8 cellular contexts compared by ENCODE assay signal in the genomic region with DNA sequence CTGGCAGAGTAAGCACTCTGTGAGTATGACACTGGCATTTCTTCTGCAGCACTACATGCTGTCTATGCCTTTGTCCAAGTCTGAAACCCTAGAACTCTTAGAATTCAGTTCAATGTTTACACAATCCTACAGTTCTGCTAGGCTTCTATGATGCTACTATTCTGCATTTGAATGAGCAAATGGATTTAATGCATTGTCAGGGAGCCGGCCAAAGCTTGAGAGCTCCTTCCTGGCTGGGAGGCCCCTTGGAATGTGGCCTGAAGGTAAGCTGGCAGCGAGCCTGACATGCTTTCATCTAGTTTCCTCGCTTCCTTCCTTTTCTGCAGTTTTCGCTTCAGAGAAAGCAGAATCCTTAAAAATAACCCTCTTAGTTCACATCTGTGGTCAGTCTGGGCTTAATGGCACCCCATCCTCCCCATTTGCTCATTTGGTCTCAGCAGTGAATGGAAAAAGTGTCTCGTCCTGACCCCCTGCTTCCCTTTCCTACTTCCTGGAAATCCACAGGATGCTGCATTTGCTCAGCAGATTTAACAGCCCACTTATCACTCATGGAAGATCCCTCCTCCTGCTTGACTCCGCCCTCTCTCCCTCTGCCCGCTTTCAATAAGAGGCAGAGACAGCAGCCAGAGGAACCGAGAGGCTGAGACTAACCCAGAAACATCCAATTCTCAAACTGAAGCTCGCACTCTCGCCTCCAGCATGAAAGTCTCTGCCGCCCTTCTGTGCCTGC. TPM values are rescaled to one million over a fixed set of nuclear protein-coding genes. Genes with fewer than 3 reads are reported as not detected.
A peak's percentile ranks its signal among the peaks of the same experiment; 100 is the strongest.
DNase-seq lines count a peak whose midpoint lies in the region; ATAC-seq and TF ChIP-seq lines count a peak whose summit lies in the region.

Gene CCL2, plus strand, starts transcription at position 635 of the 730 bp plus-strand sequence. Its CDS starts 65 bp downstream, at position 700.

- H3K27me3 Mint-ChIP-seq in neural progenitor cell (ENCODE audit: insufficient read depth, low read depth), result peaks cover 3% of the 10 kb centered on the region

- H3K4me2 ChIP-seq in neural progenitor cell, result peak within 1 kb of the TSS; percentile 85

- H4K20me1 ChIP-seq in neural progenitor cell (ENCODE audit: low read depth), result no peaks in the 10 kb centered on the region

- DNase-seq in HCEC 1CT, result peak; percentile 76
- peak; percentile 5 for DNase-seq in SW480 (ENCODE audit: low spot score)
- peak; percentile 62 to 80 for DNase-seq in foreskin fibroblast
- peak; percentile 73 for DNase-seq in neural progenitor cell (ENCODE audit: low spot score)
- DNase-seq in activated effector memory CD4-positive, alpha-beta T cell treated with anti-CD3 and anti-CD28 coated beads, Interleukin-2, amount 50 U/mL, for 16 hours, result no peak
- DNase-seq in SHP77 (lab: John Stamatoyannopoulos, UW), result no peak
- DNase-seq in activated CD4-positive, alpha-beta T cell treated with anti-CD3 and anti-CD28 coated beads for 1 hour, result no peak

- H3K36me3 ChIP-seq in neural progenitor cell, result no peaks in the 10 kb centered on the region

- H3K4me1 ChIP-seq in neural progenitor cell, result peaks cover 17% of the 10 kb centered on the region

- no peaks in the 10 kb centered on the region for H3K9me3 ChIP-seq in neural progenitor cell (ENCODE audit: low read depth)

- H3K79me2 ChIP-seq in neural progenitor cell (ENCODE audit: low read depth), result no peaks in the 10 kb centered on the region

- peak within 1 kb of the TSS; percentile 11 for H3K9ac ChIP-seq in neural progenitor cell

- peak within 1 kb of the TSS; percentile 96 for H3K27ac Mint-ChIP-seq in neural progenitor cell

- peak within 1 kb of the TSS; percentile 51 for H3K27ac ChIP-seq in neural progenitor cell

- H3K4me1 Mint-ChIP-seq in neural progenitor cell, result peaks cover 45% of the 10 kb centered on the region

- peak within 1 kb of the TSS; percentile 97 for H2AFZ ChIP-seq in neural progenitor cell (replicated peaks)

- no peaks in the 10 kb centered on the region for H3K9me3 Mint-ChIP-seq in neural progenitor cell

- H3K27me3 ChIP-seq in neural progenitor cell, result no peaks in the 10 kb centered on the region

- no peak for ATAC-seq in GM18520 (IDR thresholded peaks at IDR 0.05; ENCODE audit: unreplicated experiment)

- H3K4me3 ChIP-seq in foreskin fibroblast (ENCODE audit: low read depth in 1 of 2, low read length in 2 of 2) (peak within 1 kb of the TSS; percentile 65 to 70), neural progenitor cell (peak within 1 kb of the TSS; percentile 49)

- peak within 1 kb of the TSS; percentile 84 for H3K4me3 Mint-ChIP-seq in neural progenitor cell

- H3F3A ChIP-seq in neural progenitor cell (ENCODE audit: low read depth), result peaks cover 16% of the 10 kb centered on the region

- TF ChIP-seq CTCF in foreskin fibroblast (IDR thresholded peaks at IDR 0.05; ENCODE audit: low read depth, low read length) (no peak), neural progenitor cell (IDR thresholded peaks at IDR 0.05) (no peak)

- no peaks in the 10 kb centered on the region for H3K36me3 Mint-ChIP-seq in neural progenitor cell

RNA-seq across cellular contexts. Expression of gene CCL2, which starts in this region (rescaled TPM):
- total RNA-seq in neural progenitor cell (ENCODE audit: low replicate concordance), result 4.2 and 7.0 TPM in 2 replicates

Comparison
In these comparisons a context has a peak if more than half of its experiments do, and no peak if none do; other contexts are left out.
1. DNase-seq: peak in HCEC 1CT (single experiment), SW480 (single experiment), foreskin fibroblast (2 of 2) and neural progenitor cell (single experiment); none in activated effector memory CD4-positive, alpha-beta T cell treated with anti-CD3 and anti-CD28 coated beads, Interleukin-2, amount 50 U/mL, for 16 hours (single experiment), SHP77 (0 of 2) and activated CD4-positive, alpha-beta T cell treated with anti-CD3 and anti-CD28 coated beads for 1 hour (single experiment).